20 cellular contexts compared by ENCODE assay signal in the genomic region with DNA sequence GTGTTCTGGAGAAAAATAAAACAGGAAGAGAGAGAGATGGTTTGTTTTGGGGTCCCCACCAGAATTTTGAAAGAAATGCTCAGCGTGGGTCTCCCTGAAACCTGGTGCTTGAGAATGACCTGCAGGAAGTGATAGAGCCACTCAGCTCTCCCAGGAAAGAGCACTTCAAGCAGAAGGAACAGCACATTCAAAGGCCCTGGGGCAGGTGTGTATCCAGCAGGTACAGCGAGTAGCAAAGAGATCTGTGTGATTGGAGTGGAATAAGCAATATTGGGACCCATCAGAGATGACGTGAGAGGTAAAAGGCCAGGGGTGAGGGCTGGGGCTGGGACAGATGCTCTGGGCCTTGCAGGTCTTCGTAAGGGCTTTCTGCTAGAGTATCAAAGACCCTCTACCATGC.
DNase-seq lines count a peak whose midpoint lies in the region; ATAC-seq, FAIRE-seq and TF ChIP-seq lines count a peak whose summit lies in the region.
"Had no signal": no experiment of that assay in that cellular context is flagged by ENCODE, and none has a peak within 500 bp of the region (broad histone marks: within the 10 kb centered on the region; RNA-seq: fewer than 3 reads in every experiment).

No MANE protein-coding gene starts in this region.

- no peak for FAIRE-seq in H1 (lab: Jason Lieb, UNC)
- FAIRE-seq: A204.1, D721Med, G401.6, GM12891 had no signal

- POLR2A ChIA-PET in HEK293 (lab: Yijun Ruan, JAX): no interaction called here
- POLR2A ChIA-PET in H1 (lab: Charles Lee; ENCODE audit: partially characterized antibody): no interaction called here

- H3K14ac ChIP-seq in H1 (ENCODE audit: insufficient read length): no peak overlapping the region

- peaks cover 0 to 2% (median 0%) of the 10 kb centered on the region in 4 experiments; a peak in 2 of 7 replicates for H3K27me3 ChIP-seq in H1 (replicated peaks in 1 of 4; ENCODE audit: control insufficient read depth in 3 of 4, extremely low read depth in 1 of 4, insufficient read depth in 3 of 4, low read length in 3 of 4)
- peaks cover 37% of the 10 kb centered on the region for H3K27me3 ChIP-seq in osteoblast (ENCODE audit: insufficient read depth, low read length)
- H3K27me3 ChIP-seq: BE2C; BLaER1 treated with 17β-estradiol and CSF1 and Interleukin-3, amounts not matched to agents 10 nM and 100 nM had no signal

- no peak overlapping the region for H2BK15ac ChIP-seq in H1 (ENCODE audit: low read length)

- peaks cover 2% of the 10 kb centered on the region; the same call in 1 of the 2 replicates for H3K23me2 ChIP-seq in H1 (ENCODE audit: low read depth, low read length)

- no peak overlapping the region for H3K18ac ChIP-seq in H1 (ENCODE audit: extremely low read depth, low read length)

- no peak overlapping the region for H2BK120ac ChIP-seq in H1 (replicated peaks; ENCODE audit: low read depth, low read length)

- no peak overlapping the region for H3K23ac ChIP-seq in H1 (ENCODE audit: insufficient read length)

- TF ChIP-seq RAD21 in H1 (IDR thresholded peaks at IDR 0.05 in 1 of 2, conservative IDR thresholded peaks at IDR 0.05 in 1 of 2; ENCODE audit: low read depth in 2 of 2, low read length in 2 of 2): no peak

- H4K20me1 ChIP-seq in H1 (replicated peaks in 1 of 2; ENCODE audit: control insufficient read depth in 1 of 2, insufficient read depth in 2 of 2, low read length in 2 of 2) (no peaks in the 10 kb centered on the region), osteoblast (ENCODE audit: insufficient read depth, low read length) (no peaks in the 10 kb centered on the region)

- no peak overlapping the region for H3K9ac ChIP-seq in H1 (replicated peaks in 1 of 4; ENCODE audit: extremely low read depth in 1 of 4, low read depth in 3 of 4, low read length in 3 of 4)
- H3K9ac ChIP-seq: BLaER1 treated with 17β-estradiol and CSF1 and Interleukin-3, amounts not matched to agents 10 nM and 100 nM had no signal

- H4K5ac ChIP-seq in H1 (ENCODE audit: insufficient read length, low read depth, low read length): no peak overlapping the region

- CTCF ChIA-PET in HEK293 (lab: Yijun Ruan, JAX) (interaction anchor here (0.6 kb wide), 1 partner anchor 957 kb away, joined by 3 read pairs; no protein-coding TSS in a partner anchor), H1 (lab: Charles Lee; ENCODE audit: partially characterized antibody) (interaction anchor here (0.6 to 1.1 kb wide), 2 partner anchors 19 to 52 kb away, joined by 4 read pairs; no protein-coding TSS in a partner anchor)

- no peaks in the 10 kb centered on the region for H3K4me1 ChIP-seq in HEK293 (ENCODE audit: control insufficient read depth, insufficient read depth, low read length)
- H3K4me1 ChIP-seq in H1 (replicated peaks in 1 of 4; ENCODE audit: control insufficient read depth in 3 of 4, insufficient read depth in 4 of 4, low read length in 3 of 4): peaks cover 3 to 17% (median 10%) of the 10 kb centered on the region in 4 experiments; a peak in 6 of 7 replicates
- H3K4me1 ChIP-seq in osteoblast (ENCODE audit: insufficient read depth, low read length): no peaks in the 10 kb centered on the region
- H3K4me1 ChIP-seq: BE2C, Caco-2 had no signal

- H3K79me2 ChIP-seq in H1 (ENCODE audit: control insufficient read depth in 1 of 2, insufficient read depth in 2 of 2, low read length in 2 of 2) (no peaks in the 10 kb centered on the region), osteoblast (ENCODE audit: insufficient read depth, low read length) (no peaks in the 10 kb centered on the region)

- H3K4me2 ChIP-seq in H1 (ENCODE audit: insufficient read depth in 1 of 2, low read depth in 2 of 2, low read length in 2 of 2) (no peak overlapping the region), osteoblast (ENCODE audit: insufficient read depth, low read length) (no peak overlapping the region)

- no peak overlapping the region for H2AFZ ChIP-seq in H1 (ENCODE audit: low read length)
- no peak overlapping the region for H2AFZ ChIP-seq in osteoblast (ENCODE audit: low read length)

- TF ChIP-seq EP300 in H1 (IDR thresholded peaks at IDR 0.05; ENCODE audit: borderline replicate concordance in 1 of 2, low read depth in 2 of 2, low read length in 2 of 2): no peak

- no peak overlapping the region for H4K91ac ChIP-seq in H1 (replicated peaks; ENCODE audit: insufficient read length, low read length)

- H2BK20ac ChIP-seq in H1 (ENCODE audit: low read length): no peak overlapping the region

- H3K4me3 ChIP-seq in HEK293 (ENCODE audit: low read depth, low read length) (no peak overlapping the region), H1 (ENCODE audit: extremely low read depth in 1 of 4, insufficient read depth in 2 of 4, low read depth in 3 of 4, low read length in 4 of 4) (no peak overlapping the region), osteoblast (ENCODE audit: insufficient read depth, low read length) (no peak overlapping the region)
- H3K4me3 ChIP-seq: BLaER1 treated with 17β-estradiol and CSF1 and Interleukin-3, amounts not matched to agents 10 nM and 100 nM had no signal

- H3K79me1 ChIP-seq in H1 (ENCODE audit: low read depth, low read length): no peaks in the 10 kb centered on the region

- H3K27ac ChIP-seq in HEK293 (ENCODE audit: extremely low read depth, low read depth, low read length) (no peak overlapping the region), H1 (ENCODE audit: low read depth, low read length) (no peak overlapping the region), osteoblast (ENCODE audit: low read depth, low read length) (no peak overlapping the region)
- H3K27ac ChIP-seq: BLaER1 treated with 17β-estradiol and CSF1 and Interleukin-3, amounts not matched to agents 10 nM and 100 nM; C4-2B had no signal

- no peak overlapping the region for H2BK5ac ChIP-seq in H1 (ENCODE audit: low read depth, low read length)

- DNase-seq in H1 (ENCODE audit: low read depth in 1 of 2, low spot score in 2 of 2): no peak
- DNase-seq in osteoblast (ENCODE audit: insufficient read length, low spot score, missing footprints): peak; percentile 26
- DNase-seq in T-helper 1 cell: no peak
- DNase-seq: 8988T; ACHN; BE2C; Caco-2; Calu3; CD4-positive, alpha-beta T cell; CD8-positive, alpha-beta T cell; GF-D8 had no signal

- H2BK12ac ChIP-seq in H1 (ENCODE audit: low read depth, low read length): no peak overlapping the region

- no peak for TF ChIP-seq CTCF in HEK293 (tag by site-specific recombination; IDR thresholded peaks at IDR 0.05)
- TF ChIP-seq CTCF in H1 (IDR thresholded peaks at IDR 0.05; ENCODE audit: control extremely low read depth in 1 of 3, insufficient read depth in 1 of 3, low read depth in 1 of 3, low read length in 3 of 3): no peak
- TF ChIP-seq CTCF in osteoblast (IDR thresholded peaks at IDR 0.05; ENCODE audit: extremely low read depth, low read depth, low read length): no peak

- ATAC-seq in HG02884 (IDR thresholded peaks at IDR 0.05; ENCODE audit: unreplicated experiment) (no peak), HG02852 (IDR thresholded peaks at IDR 0.05; ENCODE audit: unreplicated experiment) (no peak)
- ATAC-seq: CD8-positive, alpha-beta T cell had no signal

- WGBS in H1 (ENCODE audit: extremely low coverage in 1 of 2, insufficient coverage in 1 of 2, insufficient read length in 1 of 2, insufficient replicate concordance in 2 of 2, low coverage in 1 of 2, low lambda C conversion rate in 2 of 2, missing lambda C conversion rate in 1 of 2), 2 experiments: 87% methylated on average over 4 of the region's 4 CpGs; no CpG with 5 or more reads in 1 of the 2 experiments

- H3K36me3 ChIP-seq in HEK293 (ENCODE audit: control insufficient read depth in 2 of 2, insufficient read depth in 1 of 2, low read length in 2 of 2) (no peaks in the 10 kb centered on the region), H1 (ENCODE audit: control insufficient read depth in 2 of 4, insufficient read depth in 4 of 4, low read length in 3 of 4) (no peaks in the 10 kb centered on the region), osteoblast (ENCODE audit: insufficient read depth, low read length) (no peaks in the 10 kb centered on the region)
- H3K36me3 ChIP-seq: BE2C; BLaER1 treated with 17β-estradiol and CSF1 and Interleukin-3, amounts not matched to agents 10 nM and 100 nM had no signal

- no peak overlapping the region for H2AK5ac ChIP-seq in H1 (ENCODE audit: low read depth, low read length)

- no peaks in the 10 kb centered on the region for H3K9me3 ChIP-seq in HEK293 (ENCODE audit: control insufficient read depth, insufficient read depth, low read depth, low read length)
- H3K9me3 ChIP-seq in H1 (ENCODE audit: insufficient read depth in 2 of 2, low read depth in 1 of 2, low read length in 1 of 2): no peaks in the 10 kb centered on the region
- no peaks in the 10 kb centered on the region for H3K9me3 ChIP-seq in osteoblast (ENCODE audit: low read depth, low read length)
- H3K9me3 ChIP-seq: BE2C; BLaER1 treated with 17β-estradiol and CSF1 and Interleukin-3, amounts not matched to agents 10 nM and 100 nM; Caco-2 had no signal

- no peak overlapping the region for H3K4ac ChIP-seq in H1 (replicated peaks; ENCODE audit: insufficient read length, low read depth, low read length)

- no peak for TF ChIP-seq POLR2A in H1 (IDR thresholded peaks at IDR 0.05; ENCODE audit: control extremely low read depth in 1 of 2, low read depth in 2 of 2, low read length in 2 of 2)

- H3K56ac ChIP-seq in H1 (replicated peaks; ENCODE audit: insufficient read length, low read depth, low read length): no peak overlapping the region

- H4K8ac ChIP-seq in H1 (ENCODE audit: extremely low read depth, insufficient read depth, low read length): no peak overlapping the region

TF ChIP-seq in HEK293, 187 proteins besides CTCF, POLR2A, EP300 and RAD21 (continues in another document):
- TF ChIP-seq ZNF223 (tag by site-specific recombination; IDR thresholded peaks at IDR 0.05): no peak
- TF ChIP-seq SCRT1 (tag by site-specific recombination; IDR thresholded peaks at IDR 0.05; ENCODE audit: borderline replicate concordance): no peak
- no peak for TF ChIP-seq OSR2 (tag by site-specific recombination; IDR thresholded peaks at IDR 0.05)
- no peak for TF ChIP-seq ZNF555 (tag by site-specific recombination; conservative IDR thresholded peaks at IDR 0.05)
- peak; percentile 96 for TF ChIP-seq ZNF623 (tag by site-specific recombination; IDR thresholded peaks at IDR 0.05)

TF ChIP-seq in H1, 55 proteins besides CTCF, POLR2A, EP300 and RAD21:
- TF ChIP-seq CHD2 (IDR thresholded peaks at IDR 0.05; ENCODE audit: low read length) (no peak), KDM1A (IDR thresholded peaks at IDR 0.05; ENCODE audit: borderline replicate concordance, low read length) (peak; percentile 33; the same call in 1 of the 2 replicates)
